In the genomic region with DNA sequence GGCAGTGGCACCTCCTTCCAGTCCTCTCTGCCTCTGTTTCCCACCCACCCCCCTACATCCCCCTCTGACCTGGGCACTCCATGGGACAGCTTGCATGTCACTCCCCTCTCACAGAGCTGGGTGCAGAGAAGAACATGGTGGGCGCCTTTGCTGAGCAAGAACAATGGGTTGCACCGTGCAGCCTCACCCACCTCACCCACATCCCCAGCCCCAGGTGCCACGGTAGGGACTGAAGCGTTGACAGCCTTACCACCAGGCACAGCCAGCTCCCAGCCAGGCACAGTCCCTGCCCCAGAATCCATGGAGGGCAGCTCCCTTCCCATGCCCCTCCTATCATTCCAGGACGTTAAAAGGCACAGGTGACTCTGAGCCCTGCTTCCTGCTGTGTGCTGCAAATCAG, we compare ENCODE assay signal across 29 cellular contexts.
"Had no signal": no experiment of that assay in that cellular context is flagged by ENCODE, and none has a peak within 500 bp of the region (broad histone marks: within the 10 kb centered on the region; RNA-seq: fewer than 3 reads in every experiment).

No MANE protein-coding gene starts in this region.

- DNase-seq: stimulated activated CD4-positive, alpha-beta T cell treated with anti-CD3 and anti-CD28 coated beads, Interleukin-2, amount 100 ng/mL, for 48 hours; stimulated activated CD4-positive, alpha-beta T cell treated with anti-CD3 and anti-CD28 coated beads, Interleukin-4, amount 100 ng/mL, for 1 hour; stimulated activated CD4-positive, alpha-beta T cell treated with anti-CD3 and anti-CD28 coated beads, Interleukin-4, amount 100 ng/mL, for 24 hours; stimulated activated CD4-positive, alpha-beta T cell treated with anti-CD3 and anti-CD28 coated beads, Interleukin-4, amount 100 ng/mL, for 4 hours; stimulated activated CD8-positive, alpha-beta memory T cell treated with anti-CD3 and anti-CD28 coated beads, Interleukin-4, amount 100 ng/mL, for 48 hours; stimulated activated naive B cell treated with anti-CD40 and anti-IgM and Interleukin-4, amounts not matched to agents 10 μg/mL and 1 μg/mL and 100 μg/mL, for 72 hours; stimulated activated naive CD4-positive, alpha-beta T cell; stimulated activated naive CD4-positive, alpha-beta T cell treated with Interleukin-2 at 50 U/mL for 16 hours; stimulated activated naive CD8-positive, alpha-beta T cell treated with anti-CD3 and anti-CD28 coated beads, Interleukin-15, amount 100 ng/mL, for 72 hours; stimulated activated naive CD8-positive, alpha-beta T cell treated with anti-CD3 and anti-CD28 coated beads, Interleukin-15, Interleukin-2, amounts not matched to agents 100 U/mL and 50 U/mL, for 24 hours; stomach; substantia nigra; testis; thyroid gland; tibial artery; transverse colon; trophoblast cell; upper lobe of left lung; upper lobe of right lung; uterus had no signal

- H3K9me3 ChIP-seq: suprapubic skin, testis, thoracic aorta, thyroid gland, tibial artery, transverse colon, upper lobe of left lung, upper lobe of right lung, uterus, vagina had no signal

- H3K4me3 ChIP-seq: stomach, suprapubic skin, testis, thoracic aorta, thyroid gland, tibial artery, tibial nerve, transverse colon, upper lobe of left lung, upper lobe of right lung, uterus, vagina had no signal

- H3K27me3 Mint-ChIP-seq: stimulated activated memory B cell treated with anti-CD40 and anti-IgM and Interleukin-4, amounts not matched to agents 10 μg/mL and 1 μg/mL and 100 μg/mL, for 72 hours; stimulated activated naive CD8-positive, alpha-beta T cell treated with anti-CD3 and anti-CD28 coated beads, Interleukin-15, Interleukin-2, amounts not matched to agents 100 ng/mL and 50 ng/mL, for 24 hours had no signal

- H3K4me3 Mint-ChIP-seq: stimulated activated effector memory CD8-positive, alpha-beta T cell treated with anti-CD3 and anti-CD28 coated beads, Interleukin-12 subunit alpha, Interleukin-12 subunit beta, amount 100 ng/mL, for 72 hours; stimulated activated memory B cell treated with anti-CD40 and anti-IgM and Interleukin-4, amounts not matched to agents 10 μg/mL and 1 μg/mL and 100 μg/mL, for 72 hours; stimulated activated naive B cell treated with anti-CD40 and anti-IgM and Interleukin-4, amounts not matched to agents 10 μg/mL and 1 μg/mL and 100 μg/mL, for 72 hours; stimulated activated naive CD8-positive, alpha-beta T cell treated with anti-CD3 and anti-CD28 coated beads, Interleukin-15, amount 100 ng/mL, for 72 hours; stimulated activated naive CD8-positive, alpha-beta T cell treated with anti-CD3 and anti-CD28 coated beads, Interleukin-15, Interleukin-2, amounts not matched to agents 100 ng/mL and 50 ng/mL, for 24 hours; type B pancreatic cell had no signal

- FAIRE-seq: urothelium cell line had no signal

- H3K4me1 ChIP-seq: stomach, suprapubic skin, testis, thyroid gland, tibial artery, tibial nerve, transverse colon, upper lobe of left lung, upper lobe of right lung, uterus, vagina had no signal

- H3K27ac ChIP-seq: stomach, suprapubic skin, testis, thoracic aorta, thyroid gland, tibial artery, tibial nerve, transverse colon, upper lobe of left lung, upper lobe of right lung, uterus, vagina had no signal

- H3K4me1 Mint-ChIP-seq: stimulated activated effector memory CD8-positive, alpha-beta T cell treated with anti-CD3 and anti-CD28 coated beads, Interleukin-12 subunit alpha, Interleukin-12 subunit beta, amount 100 ng/mL, for 72 hours; stimulated activated memory B cell treated with anti-CD40 and anti-IgM and Interleukin-4, amounts not matched to agents 10 μg/mL and 1 μg/mL and 100 μg/mL, for 72 hours; stimulated activated naive B cell treated with anti-CD40 and anti-IgM and Interleukin-4, amounts not matched to agents 10 μg/mL and 1 μg/mL and 100 μg/mL, for 72 hours; stimulated activated naive CD8-positive, alpha-beta T cell treated with anti-CD3 and anti-CD28 coated beads, Interleukin-15, amount 100 ng/mL, for 72 hours had no signal

- H3K27ac Mint-ChIP-seq: stimulated activated effector memory CD8-positive, alpha-beta T cell treated with anti-CD3 and anti-CD28 coated beads, Interleukin-12 subunit alpha, Interleukin-12 subunit beta, amount 100 ng/mL, for 72 hours; stimulated activated memory B cell treated with anti-CD40 and anti-IgM and Interleukin-4, amounts not matched to agents 10 μg/mL and 1 μg/mL and 100 μg/mL, for 72 hours; stimulated activated naive B cell treated with anti-CD40 and anti-IgM and Interleukin-4, amounts not matched to agents 10 μg/mL and 1 μg/mL and 100 μg/mL, for 72 hours; stimulated activated naive CD8-positive, alpha-beta T cell treated with anti-CD3 and anti-CD28 coated beads, Interleukin-15, amount 100 ng/mL, for 72 hours; stimulated activated naive CD8-positive, alpha-beta T cell treated with anti-CD3 and anti-CD28 coated beads, Interleukin-15, Interleukin-2, amounts not matched to agents 100 ng/mL and 50 ng/mL, for 24 hours; type B pancreatic cell had no signal

- H3K9me3 Mint-ChIP-seq: stimulated activated naive CD8-positive, alpha-beta T cell treated with anti-CD3 and anti-CD28 coated beads, Interleukin-15, amount 100 ng/mL, for 72 hours; stimulated activated naive CD8-positive, alpha-beta T cell treated with anti-CD3 and anti-CD28 coated beads, Interleukin-15, Interleukin-2, amounts not matched to agents 100 ng/mL and 50 ng/mL, for 24 hours; type B pancreatic cell had no signal

- H3K27me3 ChIP-seq: suprapubic skin, testis, thyroid gland, tibial nerve, transverse colon, upper lobe of left lung, upper lobe of right lung, uterus, vagina had no signal

- H3K36me3 Mint-ChIP-seq: stimulated activated effector memory CD8-positive, alpha-beta T cell treated with anti-CD3 and anti-CD28 coated beads, Interleukin-12 subunit alpha, Interleukin-12 subunit beta, amount 100 ng/mL, for 72 hours; stimulated activated memory B cell treated with anti-CD40 and anti-IgM and Interleukin-4, amounts not matched to agents 10 μg/mL and 1 μg/mL and 100 μg/mL, for 72 hours; stimulated activated naive B cell treated with anti-CD40 and anti-IgM and Interleukin-4, amounts not matched to agents 10 μg/mL and 1 μg/mL and 100 μg/mL, for 72 hours; type B pancreatic cell had no signal

- H3K36me3 ChIP-seq: stomach, suprapubic skin, thoracic aorta, thyroid gland, tibial artery, tibial nerve, transverse colon, upper lobe of left lung, upper lobe of right lung, uterus, vagina had no signal
